In the genomic region with DNA sequence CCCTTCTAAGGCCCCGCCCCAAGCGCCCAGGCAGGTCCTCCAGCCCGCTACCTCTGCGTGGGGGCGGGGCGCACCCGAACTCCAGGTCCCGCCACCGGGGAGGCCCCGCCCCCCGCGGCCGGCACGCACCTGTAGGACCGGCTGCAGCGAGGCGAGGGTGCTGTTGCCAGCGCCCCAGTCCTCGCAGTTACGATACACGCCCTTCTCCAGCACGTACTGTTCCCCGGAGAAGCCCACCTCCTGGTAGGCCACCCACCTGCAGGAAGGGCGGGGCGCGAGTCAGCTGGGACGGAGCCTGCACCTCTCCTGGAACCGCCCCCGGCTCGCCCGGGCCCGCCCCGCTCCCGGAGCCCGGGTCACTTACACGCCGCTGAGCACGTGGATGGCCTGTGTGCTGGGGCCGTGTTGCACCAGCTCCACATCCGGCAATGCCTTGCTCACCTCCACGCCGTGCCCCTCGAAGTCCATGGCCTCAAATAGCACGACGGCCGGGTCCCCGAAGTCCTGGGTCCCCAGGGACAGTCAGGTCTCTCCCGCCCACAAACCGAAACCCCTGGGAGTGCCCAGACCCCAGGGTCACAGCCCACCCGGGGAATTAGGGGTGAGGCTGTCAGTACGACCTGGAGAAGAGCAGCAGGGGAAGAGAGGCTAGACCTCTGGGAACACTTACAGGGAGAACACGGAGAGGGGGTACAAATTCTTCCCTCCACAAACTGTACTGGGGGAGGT, we compare ENCODE assay signal across 8 cellular contexts. TPM values are rescaled to one million over a fixed set of nuclear protein-coding genes. Genes with fewer than 3 reads are reported as not detected.
DNase-seq lines count a peak whose midpoint lies in the region; TF ChIP-seq lines count a peak whose summit lies in the region.

No MANE protein-coding gene starts in this region.

- intact Hi-C loops in head of caudate nucleus (cut with DNase I) (no loop called here), uterus (cut with DNase I; ENCODE audit: low total_unique reads) (no loop called here)

- TF ChIP-seq CTCF in GM13976 (IDR thresholded peaks at IDR 0.05; ENCODE audit: borderline replicate concordance, control extremely low read depth, extremely low read depth, insufficient read depth, missing control alignments): no peak
- no peak for TF ChIP-seq CTCF in HL-60 (IDR thresholded peaks at IDR 0.05; ENCODE audit: insufficient read depth, low read length)
- TF ChIP-seq CTCF in uterus (IDR thresholded peaks at IDR 0.05): no peak

- H3K9me3 ChIP-seq in uterus: no peaks in the 10 kb centered on the region

- peak; percentile 93 for DNase-seq in GM13976 (ENCODE audit: low spot score)
- peak; percentile 54 to 63 for DNase-seq in HL-60 (ENCODE audit: low read depth in 1 of 2, low spot score in 1 of 2)
- DNase-seq in OCI-M1 (lab: John Stamatoyannopoulos, UW): peak; percentile 62
- peak; percentile 85 for DNase-seq in activated effector memory CD4-positive, alpha-beta T cell treated with Interleukin-2 at 50 U/mL for 16 hours
- peak in 41 of 42 donors; percentile 15 to 89 (median 67) for DNase-seq in head of caudate nucleus
- peak in 1 of 2 donors; percentile 42 for DNase-seq in uterus
- DNase-seq in epidermal melanocyte (ENCODE audit: insufficient read length, low spot score): no peak

- H3K27me3 ChIP-seq in HL-60 (ENCODE audit: insufficient read depth, poor library complexity, severe bottlenecking) (peaks cover 5% of the 10 kb centered on the region), rectal smooth muscle tissue (ENCODE audit: control insufficient read depth, insufficient read depth, low read length) (peaks cover 3% of the 10 kb centered on the region), uterus (peaks cover 5 to 20% of the 10 kb centered on the region in 2 donors)

- in situ Hi-C loops in GM13976 (cut with MboI; ENCODE audit: low sequenced_read_pairs, unreplicated experiment): no loop called here

- H3K36me3 ChIP-seq in rectal smooth muscle tissue (ENCODE audit: control insufficient read depth, insufficient read depth, low read length): no peaks in the 10 kb centered on the region
- no peaks in the 10 kb centered on the region for H3K36me3 ChIP-seq in uterus

- no peaks in the 10 kb centered on the region for H3K4me1 ChIP-seq in rectal smooth muscle tissue (ENCODE audit: control insufficient read depth, insufficient read depth, low read length)
- peaks cover 0 to 9% of the 10 kb centered on the region in 2 donors for H3K4me1 ChIP-seq in uterus

- no peak for TF ChIP-seq POLR2A in uterus (IDR thresholded peaks at IDR 0.05)

- H3K27ac ChIP-seq in HL-60 (replicated peaks) (no peak overlapping the region), rectal smooth muscle tissue (ENCODE audit: low read depth, low read length) (no peak overlapping the region), uterus (no peak overlapping the region)

- H3K4me3 ChIP-seq in HL-60 (replicated peaks; ENCODE audit: insufficient read depth, low read length): peak overlapping the region; percentile 61
- peak overlapping the region; percentile 63 for H3K4me3 ChIP-seq in rectal smooth muscle tissue (ENCODE audit: low read length)
- peak overlapping the region; percentile 3 to 31 for H3K4me3 ChIP-seq in uterus

- H3K9ac ChIP-seq in rectal smooth muscle tissue (ENCODE audit: low read length): no peak overlapping the region

RNA-seq across cellular contexts. Expression of a gene that starts 17.3 kb away (rescaled TPM):
- total RNA-seq in uterus: 1 to 10 TPM in 1 of 4 donors, not detected in 3; 3.0 TPM

RNA-seq across cellular contexts. Expression of a gene that starts 18.9 kb away (rescaled TPM):
- 1 to 10 TPM in 1 of 4 donors, not detected in 3; 7.8 TPM for total RNA-seq in uterus

RNA-seq across cellular contexts. Expression of a gene that starts 30.2 kb away (rescaled TPM):
- 10 to 100 TPM in 3 of 4 donors, 1 to 10 TPM in 1; 7.4 to 36.5 (median 13.4) TPM for total RNA-seq in uterus

RNA-seq across cellular contexts. Expression of a gene that starts 35.9 kb away (rescaled TPM):
- not detected for total RNA-seq in uterus

RNA-seq across cellular contexts. Expression of a gene that starts 56.8 kb away (rescaled TPM):
- total RNA-seq in uterus: 10 to 100 TPM in 3 of 4 donors, 1 to 10 TPM in 1; 5.0 to 86.6 (median 52.3) TPM
